Comparison of ENCODE assay signal across 11 cellular contexts in genomic region chr1:17572264-17572985, GRCh38. TPM values are rescaled to one million over a fixed set of nuclear protein-coding genes. Genes with fewer than 3 reads are reported as not detected.
DNase-seq lines count a peak whose midpoint lies in the region; TF ChIP-seq lines count a peak whose summit lies in the region.
"Had no signal": no experiment of that assay in that cellular context is flagged by ENCODE, and none has a peak within 500 bp of the region (broad histone marks: within the 10 kb centered on the region; RNA-seq: fewer than 3 reads in every experiment).

No MANE protein-coding gene starts in this region.

- H4K20me1 ChIP-seq in DOHH2 (ENCODE audit: control insufficient read depth, insufficient read depth, low read depth, low read length): no peaks in the 10 kb centered on the region

- no peak overlapping the region for H3K4me2 ChIP-seq in DOHH2 (ENCODE audit: low read length)

- no peak for TF ChIP-seq POLR2A in spleen (IDR thresholded peaks at IDR 0.05)

- H3K9me2 ChIP-seq in DOHH2 (replicated peaks; ENCODE audit: control insufficient read depth, low read length): no peaks in the 10 kb centered on the region

- no peaks in the 10 kb centered on the region for H3K4me1 ChIP-seq in DOHH2 (ENCODE audit: control insufficient read depth, low read length)
- peaks cover 13 to 62% (median 32%) of the 10 kb centered on the region in 6 donors for H3K4me1 ChIP-seq in spleen

- H3K4me3 Mint-ChIP-seq in nephron: peak overlapping the region in 1 of 3 experiments; percentile 29

- DNase-seq in HFF-Myc (ENCODE audit: extremely low read depth, low read depth) (no peak), caudate nucleus (lab: John Stamatoyannopoulos, UW) (no peak), activated gamma-delta T cell treated with Interleukin-2 at 50 U/mL for 16 hours (no peak), spleen (no peak), NCI-H2227 (lab: John Stamatoyannopoulos, UW; ENCODE audit: unreplicated experiment) (no peak), NCI-H748 (lab: John Stamatoyannopoulos, UW; ENCODE audit: unreplicated experiment) (no peak)
- DNase-seq: midbrain, NCI-H187 had no signal

- WGBS in spleen, 5 donors: 91 to 93% (median 92%) methylated on average over 8 to 9 of the region's 9 CpGs

- peaks cover 83% of the 10 kb centered on the region for H3K4me1 Mint-ChIP-seq in nephron

- H3K27me3 ChIP-seq in DOHH2 (ENCODE audit: control insufficient read depth, low read length) (peaks cover 3% of the 10 kb centered on the region; the same call in 1 of the 2 replicates), spleen (replicated peaks in 1 of 7) (no peaks in the 10 kb centered on the region)

- H3K9me3 ChIP-seq in DOHH2 (ENCODE audit: control insufficient read depth, insufficient read depth, low read length): no peaks in the 10 kb centered on the region
- no peaks in the 10 kb centered on the region for H3K9me3 ChIP-seq in spleen

- H3K9me3 Mint-ChIP-seq in nephron: no peaks in the 10 kb centered on the region

- no peaks in the 10 kb centered on the region for H3F3A ChIP-seq in DOHH2 (ENCODE audit: control insufficient read depth, insufficient read depth)

- no peak overlapping the region for H3K27ac ChIP-seq in DOHH2 (ENCODE audit: low read depth, low read length)
- peak overlapping the region; percentile 24 for H3K27ac ChIP-seq in caudate nucleus (ENCODE audit: low read depth, low read length)
- H3K27ac ChIP-seq in spleen: no peak overlapping the region

- H3K4me3 ChIP-seq in DOHH2 (ENCODE audit: low read length) (no peak overlapping the region), HFF-Myc (replicated peaks; ENCODE audit: low read depth, low read length) (no peak overlapping the region), spleen (no peak overlapping the region)

- H3K79me2 ChIP-seq in DOHH2 (ENCODE audit: control insufficient read depth, low read length): no peaks in the 10 kb centered on the region

- no peaks in the 10 kb centered on the region for H3K36me3 Mint-ChIP-seq in nephron (ENCODE audit: low read depth)

- TF ChIP-seq CTCF in DOHH2 (IDR thresholded peaks at IDR 0.05; ENCODE audit: low read depth, low read length, poor library complexity, severe bottlenecking) (peak; percentile 33), HFF-Myc (IDR thresholded peaks at IDR 0.05; ENCODE audit: low read depth, low read length, missing control alignments) (peak; percentile 9), nephron (IDR thresholded peaks at IDR 0.05; ENCODE audit: unreplicated experiment in 3 of 3) (no peak), spleen (IDR thresholded peaks at IDR 0.05 in 8 of 11, conservative IDR thresholded peaks at IDR 0.05 in 3 of 11) (peak in 1 of 11 experiments; percentile 27)

- intact Hi-C loops in spleen (cut with DNase I; ENCODE audit: low total_unique reads): no loop called here

- no peaks in the 10 kb centered on the region for H3K27me3 Mint-ChIP-seq in nephron (ENCODE audit: low read depth)

- H3K27ac Mint-ChIP-seq in nephron: peak overlapping the region; percentile 82 to 93 (median 91)

- H3K36me3 ChIP-seq in DOHH2 (ENCODE audit: control insufficient read depth, low read length) (no peaks in the 10 kb centered on the region), spleen (no peaks in the 10 kb centered on the region)

RNA-seq across cellular contexts. Expression of gene ARHGEF10L, which starts 32.9 kb away (rescaled TPM):
- 10 to 100 TPM; 12.4 to 40.9 (median 23.6) TPM for total RNA-seq in spleen
- 10 to 100 TPM in 2 of 3 donors, 1 to 10 TPM in 1; 10.0 to 24.2 (median 12.5) TPM for polyA plus RNA-seq in spleen
- total RNA-seq: T-helper 2 cell treated with Interferon-gamma antibody and Interleukin-4, amounts not matched to agents 100 ng/mL and 5 ng/mL, for 36 hours had no signal

Comparison
In these comparisons a context has a peak if more than half of its experiments do, and no peak if none do; other contexts are left out.
1. CTCF ChIP-seq: peak in DOHH2 (single experiment) and HFF-Myc (single experiment); none in nephron (0 of 3).